In genomic region chr6:105094133-105094640, GRCh38 we compare ENCODE assay signal across 20 cellular contexts.
DNase-seq lines count a peak whose midpoint lies in the region; ATAC-seq, FAIRE-seq and TF ChIP-seq lines count a peak whose summit lies in the region.
"Had no signal": no experiment of that assay in that cellular context is flagged by ENCODE, and none has a peak within 500 bp of the region (broad histone marks: within the 10 kb centered on the region; RNA-seq: fewer than 3 reads in every experiment).

No MANE protein-coding gene starts in this region.

- no peak overlapping the region for H2AFZ ChIP-seq in GM23338

- ATAC-seq in GM23338 (no peak), esophagus mucosa (no peak)

- no peaks in the 10 kb centered on the region for H4K20me1 ChIP-seq in GM23338 (replicated peaks; ENCODE audit: insufficient read depth)

- no peaks in the 10 kb centered on the region for H3K9me3 Mint-ChIP-seq in GM23338
- H3K9me3 Mint-ChIP-seq in endodermal cell, result no peaks in the 10 kb centered on the region

- no peak overlapping the region for H3K4me3 ChIP-seq in GM23338
- H3K4me3 ChIP-seq in endodermal cell (ENCODE audit: low read length), result no peak overlapping the region
- H3K4me3 ChIP-seq: Peyer's patch, SJSA1 had no signal

- H3K27me3 ChIP-seq in GM23338 (ENCODE audit: insufficient read depth) (no peaks in the 10 kb centered on the region), endodermal cell (ENCODE audit: control insufficient read depth, insufficient read depth, low read length, poor library complexity, severe bottlenecking) (no peaks in the 10 kb centered on the region)
- H3K27me3 ChIP-seq: Peyer's patch, SJSA1 had no signal

- in situ Hi-C loops in SK-MEL-5 (cut with HindIII; ENCODE audit: low pct_unique_long_range_greater_than_20kb, low sequenced_read_pairs), result no loop called here

- H3K4me1 ChIP-seq in GM23338 (ENCODE audit: insufficient read depth) (no peaks in the 10 kb centered on the region), endodermal cell (ENCODE audit: control insufficient read depth, insufficient read depth, low read length) (no peaks in the 10 kb centered on the region)
- H3K4me1 ChIP-seq: Peyer's patch, SJSA1 had no signal

- H3K27ac Mint-ChIP-seq in GM23338 (no peak overlapping the region), endodermal cell (no peak overlapping the region)

- H3K4me3 Mint-ChIP-seq in GM23338 (no peak overlapping the region), endodermal cell (no peak overlapping the region)

- H3K4me2 ChIP-seq in GM23338, result no peak overlapping the region

- H3K79me2 ChIP-seq in GM23338 (replicated peaks; ENCODE audit: insufficient read depth), result no peaks in the 10 kb centered on the region

- no peaks in the 10 kb centered on the region; the same call in 1 of the 2 replicates for H3K9me2 ChIP-seq in GM23338 (ENCODE audit: insufficient read depth)

- H3K9ac ChIP-seq in endodermal cell (ENCODE audit: extremely low read depth, low read length, poor library complexity, severe bottlenecking), result no peak overlapping the region

- H3K36me3 Mint-ChIP-seq in GM23338 (ENCODE audit: low read depth) (no peaks in the 10 kb centered on the region), endodermal cell (ENCODE audit: low read depth) (no peaks in the 10 kb centered on the region)

- H3K27ac ChIP-seq in 22Rv1 (no peak overlapping the region), GM23338 (ENCODE audit: low read depth) (no peak overlapping the region), endodermal cell (ENCODE audit: low read depth, low read length) (no peak overlapping the region)
- H3K27ac ChIP-seq: Peyer's patch, SJSA1 had no signal

- H3K4me1 Mint-ChIP-seq in GM23338 (no peaks in the 10 kb centered on the region), endodermal cell (no peaks in the 10 kb centered on the region)

- H3F3A ChIP-seq in GM23338 (replicated peaks; ENCODE audit: low read depth), result no peaks in the 10 kb centered on the region

- H3K27me3 Mint-ChIP-seq in GM23338 (ENCODE audit: insufficient read depth, low read depth, poor library complexity) (peaks cover 11% of the 10 kb centered on the region), endodermal cell (ENCODE audit: insufficient read depth) (no peaks in the 10 kb centered on the region)

- DNase-seq in GM23338 (ENCODE audit: low spot score) (no peak), SK-MEL-5 (ENCODE audit: low read depth, low spot score) (peak; percentile 21), endodermal cell (no peak), GM12891 (ENCODE audit: insufficient read length, low spot score) (no peak), T1000 (lab: John Stamatoyannopoulos, UW) (no peak)
- DNase-seq in central memory CD4-positive, alpha-beta T cell, result no peak
- DNase-seq: C1 segment of cervical spinal cord, KBM-7, MV-4-11, NCI-H1417, NCI-H187, NCI-H2107, NCI-H510A, NCI-H774, Peyer's patch, SW 1271 had no signal

- no peaks in the 10 kb centered on the region for H3K36me3 ChIP-seq in GM23338 (ENCODE audit: insufficient read depth)
- no peaks in the 10 kb centered on the region for H3K36me3 ChIP-seq in endodermal cell (ENCODE audit: control insufficient read depth, insufficient read depth, low read length)
- H3K36me3 ChIP-seq: Peyer's patch had no signal

- H3K9me3 ChIP-seq in endodermal cell (ENCODE audit: control insufficient read depth, low read length), result no peaks in the 10 kb centered on the region
- H3K9me3 ChIP-seq: Peyer's patch, SJSA1 had no signal

- TF ChIP-seq POLR2A in GM12891 (IDR thresholded peaks at IDR 0.05; ENCODE audit: low read depth, low read length), result no peak

- TF ChIP-seq CTCF in 22Rv1 (IDR thresholded peaks at IDR 0.05) (peak; percentile 35; the same call in 1 of the 2 replicates), GM23338 (conservative IDR thresholded peaks at IDR 0.05; ENCODE audit: low read depth in 2 of 2) (peak; percentile 20 to 44; a peak in 3 of 4 replicates), endodermal cell (conservative IDR thresholded peaks at IDR 0.05) (peak; percentile 38)

- FAIRE-seq in GM12891 (lab: Jason Lieb, UNC), result no peak
- FAIRE-seq: G401.6 had no signal

- WGBS in endodermal cell (ENCODE audit: insufficient coverage in 1 of 2, insufficient read length in 1 of 2), 2 experiments, result 94 to 95% methylated on average over 9 to 10 of the region's 10 CpGs

TF ChIP-seq in GM23338, 12 proteins besides CTCF, POLR2A, EP300 and RAD21 (continues in another document):
- TF ChIP-seq STAT1 (IDR thresholded peaks at IDR 0.05; ENCODE audit: unreplicated experiment) (no peak), NANOG (IDR thresholded peaks at IDR 0.05; ENCODE audit: borderline replicate concordance) (no peak), JUNB (IDR thresholded peaks at IDR 0.05; ENCODE audit: unreplicated experiment) (no peak), EZH2phosphoT487 (IDR thresholded peaks at IDR 0.05; ENCODE audit: unreplicated experiment) (no peak), ZNF331 (CRISPR knock-in tag; IDR thresholded peaks at IDR 0.05; ENCODE audit: low read depth) (no peak), REST (IDR thresholded peaks at IDR 0.05; ENCODE audit: unreplicated experiment) (no peak), EZH2 (IDR thresholded peaks at IDR 0.05; ENCODE audit: low read depth, unreplicated experiment) (no peak), CREB1 (CRISPR knock-in tag; IDR thresholded peaks at IDR 0.05; ENCODE audit: low read depth) (no peak)

TF ChIP-seq in GM12891, 5 proteins besides CTCF, POLR2A, EP300 and RAD21:
- TF ChIP-seq POLR2AphosphoS5 (IDR thresholded peaks at IDR 0.05; ENCODE audit: low read depth, low read length), result no peak
- no peak for TF ChIP-seq POU2F2 (IDR thresholded peaks at IDR 0.05; ENCODE audit: low read depth, low read length)
- TF ChIP-seq SPI1 (IDR thresholded peaks at IDR 0.05; ENCODE audit: low read depth, low read length), result no peak
- no peak for TF ChIP-seq TAF1 (IDR thresholded peaks at IDR 0.05; ENCODE audit: low read depth, low read length)
- no peak for TF ChIP-seq PAX5 (IDR thresholded peaks at IDR 0.05; ENCODE audit: insufficient read depth, low read length, severe bottlenecking)
